In genomic region chr1:209648931-209649776, GRCh38 we compare ENCODE assay signal across 8 cellular contexts. TPM values are rescaled to one million over a fixed set of nuclear protein-coding genes. Genes with fewer than 3 reads are reported as not detected.
DNase-seq lines count a peak whose midpoint lies in the region; ATAC-seq, FAIRE-seq and TF ChIP-seq lines count a peak whose summit lies in the region.

No MANE protein-coding gene starts in this region.

- no peaks in the 10 kb centered on the region for H3K9me3 ChIP-seq in gastrocnemius medialis

- no peak for TF ChIP-seq POLR2A in gastrocnemius medialis (IDR thresholded peaks at IDR 0.05)

- DNase-seq in GM04504 (ENCODE audit: low read depth) = peak; percentile 83
- DNase-seq in RPMI8226 = peak; percentile 85
- peak; percentile 98 for DNase-seq in fibroblast of mammary gland (ENCODE audit: low read depth)
- no peak for DNase-seq in gastrocnemius medialis
- no peak for DNase-seq in D721Med (ENCODE audit: insufficient read length, low spot score)
- DNase-seq in activated CD4-positive, alpha-beta T cell treated with anti-CD3 and anti-CD28 coated beads, Interleukin-2, amount 50 U/mL, for 48 hours = no peak
- DNase-seq in D341Med (ENCODE audit: low spot score) = no peak

- peak overlapping the region; percentile 64 to 75 (median 68) for H3K27ac ChIP-seq in gastrocnemius medialis

- H3K36me3 ChIP-seq in gastrocnemius medialis = no peaks in the 10 kb centered on the region

- no peak overlapping the region for H3K4me3 ChIP-seq in fibroblast of mammary gland (ENCODE audit: control insufficient read depth, low read depth, low read length)
- no peak overlapping the region for H3K4me3 ChIP-seq in gastrocnemius medialis

- peaks cover 62 to 65% of the 10 kb centered on the region in 2 donors for H3K4me1 ChIP-seq in gastrocnemius medialis

- no peak for FAIRE-seq in D721Med (lab: Jason Lieb, UNC)

- ATAC-seq in gastrocnemius medialis (peak; percentile 71 to 73), GM18870 (IDR thresholded peaks at IDR 0.05; ENCODE audit: unreplicated experiment) (no peak)

- in situ Hi-C loops in gastrocnemius medialis (cut with MboI; ENCODE audit: low sequenced_read_pairs in 4 of 4) = no loop called here

- no peaks in the 10 kb centered on the region for H3K27me3 ChIP-seq in gastrocnemius medialis

- intact Hi-C loops in gastrocnemius medialis (cut with DNase I; ENCODE audit: low total_unique reads) = loop anchor here (5.0 kb wide), 1 partner anchor 43 kb away; no protein-coding TSS in a partner anchor

- TF ChIP-seq CTCF in fibroblast of mammary gland (conservative IDR thresholded peaks at IDR 0.05; ENCODE audit: control insufficient read depth, insufficient read depth, low read depth, low read length) = no peak
- TF ChIP-seq CTCF in gastrocnemius medialis (IDR thresholded peaks at IDR 0.05 in 4 of 5, conservative IDR thresholded peaks at IDR 0.05 in 1 of 5) = no peak
- no peak for TF ChIP-seq CTCF in D721Med (IDR thresholded peaks at IDR 0.05; ENCODE audit: insufficient read depth, missing control alignments)

RNA-seq across cellular contexts. Expression of gene LAMB3, which starts 3.1 kb away (rescaled TPM):
- total RNA-seq in gastrocnemius medialis = 1 to 10 TPM in 1 of 4 donors, under 1 TPM in 3; 0.61 to 1.9 (median 0.72) TPM

RNA-seq across cellular contexts. Expression of gene G0S2, which starts 26.1 kb away (rescaled TPM):
- total RNA-seq in gastrocnemius medialis = 1,000 to 10,000 TPM in 1 of 4 donors, 100 to 1,000 TPM in 1, 10 to 100 TPM in 2; 29.1 to 1,155 (median 83.4) TPM

RNA-seq across cellular contexts. Expression of gene HSD11B1, which starts 55.5 kb away (rescaled TPM):
- total RNA-seq in gastrocnemius medialis = 10 to 100 TPM in 1 of 4 donors, 1 to 10 TPM in 3; 3.0 to 16.0 (median 6.8) TPM

Comparison
In these comparisons a context has a peak if more than half of its experiments do, and no peak if none do; other contexts are left out.
1. DNase-seq: peak in GM04504 (single experiment), RPMI8226 (single experiment) and fibroblast of mammary gland (single experiment); none in gastrocnemius medialis (0 of 2), D721Med (single experiment), activated CD4-positive, alpha-beta T cell treated with anti-CD3 and anti-CD28 coated beads, Interleukin-2, amount 50 U/mL, for 48 hours (0 of 2) and D341Med (single experiment).